ENCODE assay signal across 10 cellular contexts in genomic region chr5:124544366-124545055, GRCh38.
DNase-seq lines count a peak whose midpoint lies in the region; ATAC-seq lines count a peak whose summit lies in the region.
"Had no signal": no experiment of that assay in that cellular context is flagged by ENCODE, and none has a peak within 500 bp of the region (broad histone marks: within the 10 kb centered on the region; RNA-seq: fewer than 3 reads in every experiment).

No MANE protein-coding gene starts in this region.

- no peaks in the 10 kb centered on the region for H3K27me3 ChIP-seq in CD8-positive, alpha-beta memory T cell (ENCODE audit: insufficient read depth, low read length, poor library complexity, severe bottlenecking)

- no peaks in the 10 kb centered on the region for H3K4me1 Mint-ChIP-seq in CD8-positive, alpha-beta memory T cell
- H3K4me1 Mint-ChIP-seq: T-cell had no signal

- no peaks in the 10 kb centered on the region for H3K27me3 Mint-ChIP-seq in CD8-positive, alpha-beta memory T cell

- no peak overlapping the region for H3K27ac ChIP-seq in CD8-positive, alpha-beta memory T cell (ENCODE audit: low read depth, low read length)

- no peak overlapping the region for H3K4me3 Mint-ChIP-seq in CD8-positive, alpha-beta memory T cell
- H3K4me3 Mint-ChIP-seq: T-cell had no signal

- peaks cover 0 to 10% (median 8%) of the 10 kb centered on the region in 5 donors for H3K9me3 Mint-ChIP-seq in CD8-positive, alpha-beta memory T cell

- no peak overlapping the region for H3K4me3 ChIP-seq in CD8-positive, alpha-beta memory T cell (ENCODE audit: low read length)

- H3K27ac Mint-ChIP-seq in CD8-positive, alpha-beta memory T cell = no peak overlapping the region
- H3K27ac Mint-ChIP-seq: T-cell had no signal

- peak; percentile 97 for ATAC-seq in GM18867 (IDR thresholded peaks at IDR 0.05; ENCODE audit: unreplicated experiment)
- peak; percentile 88 for ATAC-seq in HG02588 (IDR thresholded peaks at IDR 0.05; ENCODE audit: unreplicated experiment)
- ATAC-seq in HG03565 (IDR thresholded peaks at IDR 0.05; ENCODE audit: unreplicated experiment) = peak; percentile 98
- ATAC-seq: T-cell had no signal

- POLR2A ChIA-PET in CD8-positive, alpha-beta memory T cell (lab: Charles Lee) = no interaction called here

- H3K36me3 Mint-ChIP-seq in CD8-positive, alpha-beta memory T cell = no peaks in the 10 kb centered on the region
- H3K36me3 Mint-ChIP-seq: T-cell had no signal

- H3K4me1 ChIP-seq in CD8-positive, alpha-beta memory T cell (ENCODE audit: insufficient read depth, low read length) = no peaks in the 10 kb centered on the region

- no peaks in the 10 kb centered on the region for H3K9me3 ChIP-seq in CD8-positive, alpha-beta memory T cell (ENCODE audit: low read length)

- DNase-seq in kidney tubule cell (ENCODE audit: low spot score) (peak; percentile 91), NCI-H2196 treated with DMSO at 0.1 percent for 48 hours (lab: John Stamatoyannopoulos, UW; ENCODE audit: unreplicated experiment) (no peak), CD1c-positive myeloid dendritic cell (ENCODE audit: extremely low spot score) (no peak), NCI-H446 treated with DMSO at 0.1 percent for 48 hours (lab: John Stamatoyannopoulos, UW) (no peak)
- DNase-seq in CD8-positive, alpha-beta memory T cell = no peak
- DNase-seq: activated naive CD4-positive, alpha-beta T cell; T-cell had no signal

- no peaks in the 10 kb centered on the region for H3K36me3 ChIP-seq in CD8-positive, alpha-beta memory T cell (ENCODE audit: insufficient read depth, low read length)

- CTCF ChIA-PET in CD8-positive, alpha-beta memory T cell (lab: Charles Lee) = no interaction called here
